10 cellular contexts compared by ENCODE assay signal in genomic region chr10:118730699-118731456, GRCh38. TPM values are rescaled to one million over a fixed set of nuclear protein-coding genes. Genes with fewer than 3 reads are reported as not detected.
DNase-seq lines count a peak whose midpoint lies in the region; ATAC-seq, FAIRE-seq and TF ChIP-seq lines count a peak whose summit lies in the region.
"Had no signal": no experiment of that assay in that cellular context is flagged by ENCODE, and none has a peak within 500 bp of the region (broad histone marks: within the 10 kb centered on the region; RNA-seq: fewer than 3 reads in every experiment).

No MANE protein-coding gene starts in this region.

- intact Hi-C loops in activated B cell treated with CpG ODN at 0.5 μM for 24 hours (cut with micrococcal nuclease) (no loop called here), gastrocnemius medialis (cut with DNase I; ENCODE audit: low total_unique reads) (no loop called here), heart right ventricle (cut with DNase I) (no loop called here), esophagus muscularis mucosa (cut with DNase I) (no loop called here)

- CTCF ChIA-PET in activated B cell treated with CpG ODN at 0.5 μM for 24 hours (lab: Charles Lee), result interaction anchor here (1.5 kb wide), 1 partner anchor 11 kb away, joined by 4 read pairs; no protein-coding TSS in a partner anchor

- FAIRE-seq in GM12891 (lab: Jason Lieb, UNC), result peak; percentile 66

- peak overlapping the region; percentile 80 for H3K27ac Mint-ChIP-seq in activated B cell treated with CpG ODN at 0.5 μM for 24 hours

- no peaks in the 10 kb centered on the region for H3K27me3 Mint-ChIP-seq in activated B cell treated with CpG ODN at 0.5 μM for 24 hours

- H3K4me3 Mint-ChIP-seq in activated B cell treated with CpG ODN at 0.5 μM for 24 hours, result no peak overlapping the region
- H3K4me3 Mint-ChIP-seq: neural crest cell had no signal

- TF ChIP-seq EP300 in esophagus muscularis mucosa (IDR thresholded peaks at IDR 0.05), result no peak

- TF ChIP-seq CTCF in activated B cell treated with CpG ODN at 0.5 μM for 24 hours (IDR thresholded peaks at IDR 0.05) (no peak), gastrocnemius medialis (IDR thresholded peaks at IDR 0.05 in 4 of 5, conservative IDR thresholded peaks at IDR 0.05 in 1 of 5) (no peak), heart right ventricle (IDR thresholded peaks at IDR 0.05) (no peak), esophagus muscularis mucosa (IDR thresholded peaks at IDR 0.05) (no peak)

- in situ Hi-C loops in gastrocnemius medialis (cut with MboI; ENCODE audit: low sequenced_read_pairs in 4 of 4), result no loop called here

- H3K9me3 ChIP-seq in gastrocnemius medialis (no peaks in the 10 kb centered on the region), heart right ventricle (no peaks in the 10 kb centered on the region), esophagus muscularis mucosa (no peaks in the 10 kb centered on the region)

- TF ChIP-seq POLR2A in GM12891 (IDR thresholded peaks at IDR 0.05; ENCODE audit: low read depth, low read length), result no peak
- TF ChIP-seq POLR2A in gastrocnemius medialis (IDR thresholded peaks at IDR 0.05), result no peak
- TF ChIP-seq POLR2A in esophagus muscularis mucosa (IDR thresholded peaks at IDR 0.05; ENCODE audit: low read depth), result no peak

- H3K4me1 Mint-ChIP-seq in activated B cell treated with CpG ODN at 0.5 μM for 24 hours, result peaks cover 59% of the 10 kb centered on the region

- peaks cover 71 to 86% of the 10 kb centered on the region in 2 donors for H3K4me1 ChIP-seq in gastrocnemius medialis
- peaks cover 0 to 81% (median 68%) of the 10 kb centered on the region in 9 donors for H3K4me1 ChIP-seq in heart right ventricle
- H3K4me1 ChIP-seq in esophagus muscularis mucosa, result peaks cover 50 to 77% (median 72%) of the 10 kb centered on the region in 4 donors

- H3K27me3 ChIP-seq in gastrocnemius medialis (no peaks in the 10 kb centered on the region), heart right ventricle (no peaks in the 10 kb centered on the region), esophagus muscularis mucosa (no peaks in the 10 kb centered on the region)

- H3K36me3 Mint-ChIP-seq in activated B cell treated with CpG ODN at 0.5 μM for 24 hours (ENCODE audit: low read depth), result peaks cover 12% of the 10 kb centered on the region

- POLR2A ChIA-PET in activated B cell treated with CpG ODN at 0.5 μM for 24 hours (lab: Charles Lee), result interaction anchor here (2.4 kb wide), 1 partner anchor 24 kb away, joined by 16 read pairs; the partner anchor contains the start of gene CACUL1

- no peaks in the 10 kb centered on the region for H3K9me3 Mint-ChIP-seq in activated B cell treated with CpG ODN at 0.5 μM for 24 hours
- H3K9me3 Mint-ChIP-seq: neural crest cell had no signal

- ATAC-seq in activated B cell treated with CpG ODN at 0.5 μM for 24 hours (ENCODE audit: low read depth), result no peak
- no peak for ATAC-seq in gastrocnemius medialis
- no peak for ATAC-seq in HG03139 (IDR thresholded peaks at IDR 0.05; ENCODE audit: unreplicated experiment)
- ATAC-seq in heart right ventricle, result no peak

- H3K27ac ChIP-seq in gastrocnemius medialis, result peak overlapping the region; percentile 10 to 54 (median 34)
- peak overlapping the region in 4 of 10 donors; percentile 25 to 90 (median 40) for H3K27ac ChIP-seq in heart right ventricle
- H3K27ac ChIP-seq in esophagus muscularis mucosa (replicated peaks in 1 of 4), result no peak overlapping the region

- H3K36me3 ChIP-seq in gastrocnemius medialis (no peaks in the 10 kb centered on the region), heart right ventricle (peaks cover 0 to 3% (median 0%) of the 10 kb centered on the region in 9 donors), esophagus muscularis mucosa (peaks cover 0 to 6% (median 0%) of the 10 kb centered on the region in 4 donors)

- 57 to 68% methylated on average over 7 of the region's 7 CpGs for WGBS in heart right ventricle, 2 donors
- WGBS in esophagus muscularis mucosa, result 56% methylated on average over 7 of the region's 7 CpGs

- H3K4me3 ChIP-seq in gastrocnemius medialis (no peak overlapping the region), heart right ventricle (no peak overlapping the region), esophagus muscularis mucosa (no peak overlapping the region)

- DNase-seq in GM12891 (ENCODE audit: insufficient read length, low spot score) (no peak), activated B cell treated with CpG ODN at 0.5 μM for 24 hours (no peak), kidney glomerular epithelial cell (lab: John Stamatoyannopoulos, UW) (peak; percentile 36), gastrocnemius medialis (no peak), heart right ventricle (no peak), iPS-NIHi11 (ENCODE audit: low spot score) (no peak), esophagus muscularis mucosa (ENCODE audit: extremely low spot score) (no peak)
- DNase-seq: HCEC 1CT had no signal

TF ChIP-seq in GM12891, 5 proteins besides CTCF, POLR2A, EP300 and RAD21:
- TF ChIP-seq POLR2AphosphoS5 (IDR thresholded peaks at IDR 0.05; ENCODE audit: low read depth, low read length) (no peak), POU2F2 (IDR thresholded peaks at IDR 0.05; ENCODE audit: low read depth, low read length) (no peak), PAX5 (IDR thresholded peaks at IDR 0.05; ENCODE audit: insufficient read depth, low read length, severe bottlenecking) (no peak), TAF1 (IDR thresholded peaks at IDR 0.05; ENCODE audit: low read depth, low read length) (no peak), SPI1 (IDR thresholded peaks at IDR 0.05; ENCODE audit: low read depth, low read length) (no peak)

RNA-seq across cellular contexts. Expression of gene CACUL1, which starts 23.9 kb away (rescaled TPM):
- polyA plus RNA-seq in GM12891 (2012; ENCODE audit: low read depth, missing spikeins), result 6.8 TPM
- total RNA-seq in activated B cell treated with CpG ODN at 0.5 μM for 24 hours (19.8 and 27.1 TPM in 2 replicates), gastrocnemius medialis (10 to 100 TPM; 28.5 to 59.5 (median 38.2) TPM), heart right ventricle (10 to 100 TPM; 19.5 to 32.6 (median 25.2) TPM), esophagus muscularis mucosa (10 to 100 TPM; 30.8 to 44.4 (median 33.3) TPM)
- polyA plus RNA-seq in heart right ventricle, result 1 to 10 TPM; 4.9 to 7.3 TPM

Comparison
In these comparisons a context has a peak if more than half of its experiments do, and no peak if none do; other contexts are left out.
1. H3K27ac ChIP-seq: peak in gastrocnemius medialis (4 of 4); none in esophagus muscularis mucosa (0 of 4).